In genomic region chr3:43032646-43033628, GRCh38 we compare ENCODE assay signal across 18 cellular contexts. TPM values are rescaled to one million over a fixed set of nuclear protein-coding genes. Genes with fewer than 3 reads are reported as not detected.
A peak's percentile ranks its signal among the peaks of the same experiment; 100 is the strongest.
DNase-seq lines count a peak whose midpoint lies in the region; ATAC-seq and TF ChIP-seq lines count a peak whose summit lies in the region.
"Had no signal": no experiment of that assay in that cellular context is flagged by ENCODE, and none has a peak within 500 bp of the region (broad histone marks: within the 10 kb centered on the region; RNA-seq: fewer than 3 reads in every experiment).

No MANE protein-coding gene starts in this region.

- peak overlapping the region; percentile 61 for H3K4me2 ChIP-seq in Karpas-422 (ENCODE audit: low read depth, low read length, poor library complexity, severe bottlenecking)
- H3K4me2 ChIP-seq: GM23338 had no signal

- H3K79me2 ChIP-seq in Karpas-422 (ENCODE audit: low read length) = peaks cover 5% of the 10 kb centered on the region; the same call in 1 of the 2 replicates

- H3K9ac ChIP-seq in Karpas-422 (ENCODE audit: low read length) = peak overlapping the region; percentile 70

- H3K4me1 Mint-ChIP-seq in central memory CD8-positive, alpha-beta T cell = peaks cover 37% of the 10 kb centered on the region
- H3K4me1 Mint-ChIP-seq in osteocyte (ENCODE audit: unreplicated experiment) = no peaks in the 10 kb centered on the region
- peaks cover 13% of the 10 kb centered on the region for H3K4me1 Mint-ChIP-seq in MCF 10A (ENCODE audit: insufficient read depth, unreplicated experiment)
- H3K4me1 Mint-ChIP-seq: GM23338 had no signal

- no peaks in the 10 kb centered on the region for H3K27me3 ChIP-seq in Karpas-422 (ENCODE audit: low read length)
- H3K27me3 ChIP-seq: BE2C had no signal

- no peaks in the 10 kb centered on the region for H3K27me3 Mint-ChIP-seq in central memory CD8-positive, alpha-beta T cell
- H3K27me3 Mint-ChIP-seq in osteocyte (ENCODE audit: unreplicated experiment) = peaks cover 2% of the 10 kb centered on the region
- peaks cover 19% of the 10 kb centered on the region for H3K27me3 Mint-ChIP-seq in MCF 10A (ENCODE audit: insufficient read depth, unreplicated experiment)
- H3K27me3 Mint-ChIP-seq: CD8-positive, alpha-beta memory T cell had no signal

- H3K9me3 Mint-ChIP-seq in central memory CD8-positive, alpha-beta T cell = no peaks in the 10 kb centered on the region
- H3K9me3 Mint-ChIP-seq in osteocyte (ENCODE audit: unreplicated experiment) = no peaks in the 10 kb centered on the region
- no peaks in the 10 kb centered on the region for H3K9me3 Mint-ChIP-seq in MCF 10A (ENCODE audit: unreplicated experiment)
- H3K9me3 Mint-ChIP-seq: CD4-positive, CD25-positive, alpha-beta regulatory T cell; GM23338; IgD-negative memory B cell had no signal

- H3K36me3 Mint-ChIP-seq in central memory CD8-positive, alpha-beta T cell (ENCODE audit: insufficient read depth) = no peaks in the 10 kb centered on the region
- H3K36me3 Mint-ChIP-seq in osteocyte (ENCODE audit: unreplicated experiment) (no peaks in the 10 kb centered on the region), MCF 10A (ENCODE audit: insufficient read depth, unreplicated experiment) (no peaks in the 10 kb centered on the region)
- H3K36me3 Mint-ChIP-seq: CD4-positive, CD25-positive, alpha-beta regulatory T cell; CD8-positive, alpha-beta memory T cell; IgD-negative memory B cell had no signal

- peak overlapping the region; percentile 8; the same call in 1 of the 2 replicates for H3K4me3 ChIP-seq in Karpas-422 (ENCODE audit: low read length)
- H3K4me3 ChIP-seq: GM23338 had no signal

- CTCF ChIA-PET in MCF 10A (lab: Yijun Ruan, JAX) = no interaction called here

- BruUV-seq in MCF 10A (replicated peaks; lab: Mats Ljungman, UMichigan) = no TSS peak

- peaks cover 100% of the 10 kb centered on the region for H3K4me1 ChIP-seq in Karpas-422 (ENCODE audit: low read length)
- H3K4me1 ChIP-seq: BE2C had no signal

- H3K4me3 Mint-ChIP-seq in central memory CD8-positive, alpha-beta T cell = no peak overlapping the region
- H3K4me3 Mint-ChIP-seq in osteocyte (ENCODE audit: unreplicated experiment) = no peak overlapping the region
- H3K4me3 Mint-ChIP-seq in MCF 10A (ENCODE audit: unreplicated experiment) = no peak overlapping the region
- H3K4me3 Mint-ChIP-seq: CD4-positive, CD25-positive, alpha-beta regulatory T cell; CD8-positive, alpha-beta memory T cell; GM23338; IgD-negative memory B cell had no signal

- POLR2A ChIA-PET in MCF 10A (lab: Yijun Ruan, JAX) = interaction anchor here (0.6 to 0.7 kb wide), 2 partner anchors 28 to 381 kb away, joined by 3 read pairs; no protein-coding TSS in a partner anchor

- no peak overlapping the region for H2AFZ ChIP-seq in Karpas-422 (ENCODE audit: low read length)
- H2AFZ ChIP-seq: GM23338 had no signal

- ATAC-seq in central memory CD8-positive, alpha-beta T cell (replicated peaks; ENCODE audit: extremely low read depth, poor library complexity, severe bottlenecking) = no peak
- no peak for ATAC-seq in HG02938 (IDR thresholded peaks at IDR 0.05; ENCODE audit: unreplicated experiment)
- ATAC-seq in HG03025 (IDR thresholded peaks at IDR 0.05; ENCODE audit: low FRiP score, unreplicated experiment) = no peak
- no peak for ATAC-seq in HG03565 (IDR thresholded peaks at IDR 0.05; ENCODE audit: unreplicated experiment)
- ATAC-seq: GM23338, HepG2 had no signal

- no peaks in the 10 kb centered on the region for H3K36me3 ChIP-seq in Karpas-422 (ENCODE audit: insufficient read depth, low read length)
- H3K36me3 ChIP-seq: BE2C had no signal

- H3K9me3 ChIP-seq in Karpas-422 (ENCODE audit: low read length) = no peaks in the 10 kb centered on the region
- H3K9me3 ChIP-seq: BE2C had no signal

- DNase-seq in Karpas-422 (no peak), islet precursor cell (peak; percentile 33), osteocyte (ENCODE audit: extremely low spot score, unreplicated experiment) (peak; percentile 82), MCF 10A (ENCODE audit: unreplicated experiment) (no peak)
- DNase-seq in central memory CD8-positive, alpha-beta T cell (ENCODE audit: low spot score in 2 of 2) = no peak
- DNase-seq: ACHN; BE2C; C1 segment of cervical spinal cord; CD4-positive, CD25-positive, alpha-beta regulatory T cell; CD8-positive, alpha-beta memory T cell; COR-L47; HCEC 1CT had no signal

- peak overlapping the region; percentile 100 for H3K27ac ChIP-seq in Karpas-422 (ENCODE audit: low read length)

- intact Hi-C loops in MCF 10A (cut with micrococcal nuclease) = no loop called here

- TF ChIP-seq CTCF in osteocyte (IDR thresholded peaks at IDR 0.05) (no peak), MCF 10A (IDR thresholded peaks at IDR 0.05; ENCODE audit: unreplicated experiment) (no peak)

- no peaks in the 10 kb centered on the region for H4K20me1 ChIP-seq in Karpas-422 (ENCODE audit: insufficient read depth, low read depth, low read length)

- H3K27ac Mint-ChIP-seq in central memory CD8-positive, alpha-beta T cell (ENCODE audit: low read depth) = peak overlapping the region; percentile 44
- H3K27ac Mint-ChIP-seq in osteocyte (ENCODE audit: unreplicated experiment) (no peak overlapping the region), MCF 10A (ENCODE audit: low read depth, unreplicated experiment) (no peak overlapping the region)
- H3K27ac Mint-ChIP-seq: CD4-positive, CD25-positive, alpha-beta regulatory T cell; GM23338; IgD-negative memory B cell had no signal

- H3K9me2 ChIP-seq in Karpas-422 (replicated peaks; ENCODE audit: insufficient read depth, low read length) = no peaks in the 10 kb centered on the region

RNA-seq across cellular contexts. Expression of gene GASK1A, which starts 53.8 kb away (rescaled TPM):
- 6.4 and 8.1 TPM in 2 replicates for total RNA-seq in Karpas-422 (2014; rRNA removed; shearing (Covaris generic); ENCODE audit: low replicate concordance)
- total RNA-seq in osteocyte = not detected in 2 replicates
- total RNA-seq in MCF 10A (2022) = not detected in 2 replicates
- total RNA-seq: CD4-positive, CD25-positive, alpha-beta regulatory T cell; CD8-positive, alpha-beta memory T cell; HepG2 had no signal

Comparison
In these comparisons a context has a peak if more than half of its experiments do, and no peak if none do; other contexts are left out.
1. DNase-seq: peak in islet precursor cell (single experiment) and osteocyte (single experiment); none in Karpas-422 (single experiment), central memory CD8-positive, alpha-beta T cell (0 of 2) and MCF 10A (single experiment).